18 cellular contexts compared by ENCODE assay signal in genomic region chr11:129376658-129377341, GRCh38. TPM values are rescaled to one million over a fixed set of nuclear protein-coding genes. Genes with fewer than 3 reads are reported as not detected.
DNase-seq lines count a peak whose midpoint lies in the region; ATAC-seq and TF ChIP-seq lines count a peak whose summit lies in the region.
"Had no signal": no experiment of that assay in that cellular context is flagged by ENCODE, and none has a peak within 500 bp of the region (broad histone marks: within the 10 kb centered on the region; RNA-seq: fewer than 3 reads in every experiment).

No MANE protein-coding gene starts in this region.

- peaks cover 1% of the 10 kb centered on the region; the same call in 1 of the 2 replicates for H4K20me1 ChIP-seq in MM.1S (ENCODE audit: insufficient read depth, low read length)
- peaks cover 38% of the 10 kb centered on the region for H4K20me1 ChIP-seq in neural progenitor cell (ENCODE audit: low read depth)

- H3K27ac ChIP-seq in MM.1S (ENCODE audit: low read length) (peak overlapping the region; percentile 98), endodermal cell (ENCODE audit: low read depth, low read length) (no peak overlapping the region), neural progenitor cell (no peak overlapping the region)
- H3K27ac ChIP-seq: ascending aorta, thyroid gland had no signal

- peaks cover 10% of the 10 kb centered on the region for H3K4me1 ChIP-seq in MM.1S (ENCODE audit: low read length)
- H3K4me1 ChIP-seq in endodermal cell (ENCODE audit: control insufficient read depth, insufficient read depth, low read length), result no peaks in the 10 kb centered on the region
- peaks cover 26% of the 10 kb centered on the region for H3K4me1 ChIP-seq in neural progenitor cell

- H3K27ac Mint-ChIP-seq in T-helper 1 cell treated with Interleukin-12 subunit alpha and Interleukin-12 subunit beta and Interleukin-4 antibody, amounts not matched to agents 30 μg/mL and 1 μg/mL, for 36 hours, result no peak overlapping the region
- no peak overlapping the region for H3K27ac Mint-ChIP-seq in endodermal cell
- H3K27ac Mint-ChIP-seq in neural progenitor cell, result no peak overlapping the region
- H3K27ac Mint-ChIP-seq: HFFc6 had no signal

- H3K27me3 Mint-ChIP-seq in T-helper 1 cell treated with Interleukin-12 subunit alpha and Interleukin-12 subunit beta and Interleukin-4 antibody, amounts not matched to agents 30 μg/mL and 1 μg/mL, for 36 hours (ENCODE audit: low read depth), result peaks cover 67% of the 10 kb centered on the region
- H3K27me3 Mint-ChIP-seq in endodermal cell (ENCODE audit: insufficient read depth) (peaks cover 91% of the 10 kb centered on the region), neural progenitor cell (ENCODE audit: insufficient read depth, low read depth) (peaks cover 59% of the 10 kb centered on the region)

- H3K4me3 ChIP-seq in MM.1S (ENCODE audit: low read length) (peak overlapping the region; percentile 95), endodermal cell (ENCODE audit: low read length) (no peak overlapping the region), neural progenitor cell (no peak overlapping the region)
- H3K4me3 ChIP-seq: thyroid gland had no signal

- WGBS in endodermal cell (ENCODE audit: insufficient coverage in 1 of 2, insufficient read length in 1 of 2), 2 experiments, result 56 to 63% methylated on average over 9 to 10 of the region's 12 CpGs

- H3K36me3 Mint-ChIP-seq in T-helper 1 cell treated with Interleukin-12 subunit alpha and Interleukin-12 subunit beta and Interleukin-4 antibody, amounts not matched to agents 30 μg/mL and 1 μg/mL, for 36 hours (ENCODE audit: low read depth), result no peaks in the 10 kb centered on the region
- H3K36me3 Mint-ChIP-seq in endodermal cell (ENCODE audit: low read depth), result no peaks in the 10 kb centered on the region
- no peaks in the 10 kb centered on the region for H3K36me3 Mint-ChIP-seq in neural progenitor cell

- H2AFZ ChIP-seq in MM.1S (ENCODE audit: low read length) (no peak overlapping the region), neural progenitor cell (replicated peaks) (no peak overlapping the region)

- no peak for ATAC-seq in GM21390 (IDR thresholded peaks at IDR 0.05; ENCODE audit: unreplicated experiment)

- peak overlapping the region; percentile 99 for H3K9ac ChIP-seq in MM.1S (ENCODE audit: low read length)
- H3K9ac ChIP-seq in endodermal cell (ENCODE audit: extremely low read depth, low read length, poor library complexity, severe bottlenecking), result no peak overlapping the region
- no peak overlapping the region for H3K9ac ChIP-seq in neural progenitor cell

- no peaks in the 10 kb centered on the region for H3K27me3 ChIP-seq in MM.1S (replicated peaks; ENCODE audit: insufficient read depth, low read length)
- peaks cover 75% of the 10 kb centered on the region for H3K27me3 ChIP-seq in endodermal cell (ENCODE audit: control insufficient read depth, insufficient read depth, low read length, poor library complexity, severe bottlenecking)
- peaks cover 93% of the 10 kb centered on the region for H3K27me3 ChIP-seq in neural progenitor cell

- no peaks in the 10 kb centered on the region for H3K9me2 ChIP-seq in MM.1S (replicated peaks; ENCODE audit: insufficient read depth, low read length)

- H3K4me2 ChIP-seq in MM.1S (ENCODE audit: low read depth, low read length) (peak overlapping the region; percentile 68), neural progenitor cell (peak overlapping the region; percentile 86)

- peak overlapping the region; percentile 75 for H3K4me3 Mint-ChIP-seq in T-helper 1 cell treated with Interleukin-12 subunit alpha and Interleukin-12 subunit beta and Interleukin-4 antibody, amounts not matched to agents 30 μg/mL and 1 μg/mL, for 36 hours
- H3K4me3 Mint-ChIP-seq in endodermal cell, result peak overlapping the region; percentile 61
- H3K4me3 Mint-ChIP-seq in neural progenitor cell, result peak overlapping the region; percentile 82
- H3K4me3 Mint-ChIP-seq: HFFc6 had no signal

- H3K9me3 Mint-ChIP-seq in T-helper 1 cell treated with Interleukin-12 subunit alpha and Interleukin-12 subunit beta and Interleukin-4 antibody, amounts not matched to agents 30 μg/mL and 1 μg/mL, for 36 hours, result no peaks in the 10 kb centered on the region
- H3K9me3 Mint-ChIP-seq in endodermal cell (no peaks in the 10 kb centered on the region), neural progenitor cell (peaks cover 5% of the 10 kb centered on the region)
- H3K9me3 Mint-ChIP-seq: HFFc6 had no signal

- H3F3A ChIP-seq in MM.1S (ENCODE audit: insufficient read depth, low read length) (peaks cover 34% of the 10 kb centered on the region), neural progenitor cell (ENCODE audit: low read depth) (peaks cover 26% of the 10 kb centered on the region)

- peaks cover 66% of the 10 kb centered on the region for H3K79me2 ChIP-seq in MM.1S (ENCODE audit: low read length)
- no peaks in the 10 kb centered on the region for H3K79me2 ChIP-seq in neural progenitor cell (ENCODE audit: low read depth)

- H3K36me3 ChIP-seq in MM.1S (replicated peaks; ENCODE audit: insufficient read depth, low read length) (0 out of 2 replicates have a peak, but pooled peaks cover 11% of the 10 kb centered on the region), endodermal cell (ENCODE audit: control insufficient read depth, insufficient read depth, low read length) (no peaks in the 10 kb centered on the region), neural progenitor cell (no peaks in the 10 kb centered on the region)
- H3K36me3 ChIP-seq: ascending aorta, thyroid gland had no signal

- no peaks in the 10 kb centered on the region for H3K9me3 ChIP-seq in MM.1S (replicated peaks; ENCODE audit: insufficient read depth, low read length)
- H3K9me3 ChIP-seq in endodermal cell (ENCODE audit: control insufficient read depth, low read length), result no peaks in the 10 kb centered on the region
- no peaks in the 10 kb centered on the region for H3K9me3 ChIP-seq in neural progenitor cell (ENCODE audit: low read depth)
- H3K9me3 ChIP-seq: ascending aorta, thyroid gland had no signal

- DNase-seq in T-helper 1 cell (no peak), MM.1S (no peak), endodermal cell (no peak), neural progenitor cell (ENCODE audit: low spot score) (peak; percentile 80), AG08395 (ENCODE audit: low spot score) (no peak), NCI-H2196 (lab: John Stamatoyannopoulos, UW; ENCODE audit: unreplicated experiment) (no peak)
- DNase-seq: effector memory CD4-positive, alpha-beta T cell; NCI-H1436; occipital lobe had no signal

- TF ChIP-seq CTCF in MM.1S (IDR thresholded peaks at IDR 0.05; ENCODE audit: low read length), result no peak
- TF ChIP-seq CTCF in endodermal cell (conservative IDR thresholded peaks at IDR 0.05), result no peak
- TF ChIP-seq CTCF in neural progenitor cell (IDR thresholded peaks at IDR 0.05), result no peak

- H3K4me1 Mint-ChIP-seq in T-helper 1 cell treated with Interleukin-12 subunit alpha and Interleukin-12 subunit beta and Interleukin-4 antibody, amounts not matched to agents 30 μg/mL and 1 μg/mL, for 36 hours (ENCODE audit: low read depth), result peaks cover 25% of the 10 kb centered on the region
- peaks cover 6% of the 10 kb centered on the region for H3K4me1 Mint-ChIP-seq in endodermal cell
- peaks cover 19% of the 10 kb centered on the region for H3K4me1 Mint-ChIP-seq in neural progenitor cell

RNA-seq across cellular contexts. Expression of gene BARX2, which starts 1.2 kb away (rescaled TPM):
- not detected for total RNA-seq in endodermal cell
- not detected for polyA plus RNA-seq in endodermal cell (2013, experiment 1 of 2)
- not detected for polyA plus RNA-seq in endodermal cell (2013, experiment 2 of 2)
- not detected in 2 replicates for total RNA-seq in neural progenitor cell (ENCODE audit: low replicate concordance)
- total RNA-seq: A172, ascending aorta, glomerular endothelial cell, HFFc6, left lobe of liver, NCI-H460 had no signal
